ENCODE assay signal across 9 cellular contexts in the genomic region with DNA sequence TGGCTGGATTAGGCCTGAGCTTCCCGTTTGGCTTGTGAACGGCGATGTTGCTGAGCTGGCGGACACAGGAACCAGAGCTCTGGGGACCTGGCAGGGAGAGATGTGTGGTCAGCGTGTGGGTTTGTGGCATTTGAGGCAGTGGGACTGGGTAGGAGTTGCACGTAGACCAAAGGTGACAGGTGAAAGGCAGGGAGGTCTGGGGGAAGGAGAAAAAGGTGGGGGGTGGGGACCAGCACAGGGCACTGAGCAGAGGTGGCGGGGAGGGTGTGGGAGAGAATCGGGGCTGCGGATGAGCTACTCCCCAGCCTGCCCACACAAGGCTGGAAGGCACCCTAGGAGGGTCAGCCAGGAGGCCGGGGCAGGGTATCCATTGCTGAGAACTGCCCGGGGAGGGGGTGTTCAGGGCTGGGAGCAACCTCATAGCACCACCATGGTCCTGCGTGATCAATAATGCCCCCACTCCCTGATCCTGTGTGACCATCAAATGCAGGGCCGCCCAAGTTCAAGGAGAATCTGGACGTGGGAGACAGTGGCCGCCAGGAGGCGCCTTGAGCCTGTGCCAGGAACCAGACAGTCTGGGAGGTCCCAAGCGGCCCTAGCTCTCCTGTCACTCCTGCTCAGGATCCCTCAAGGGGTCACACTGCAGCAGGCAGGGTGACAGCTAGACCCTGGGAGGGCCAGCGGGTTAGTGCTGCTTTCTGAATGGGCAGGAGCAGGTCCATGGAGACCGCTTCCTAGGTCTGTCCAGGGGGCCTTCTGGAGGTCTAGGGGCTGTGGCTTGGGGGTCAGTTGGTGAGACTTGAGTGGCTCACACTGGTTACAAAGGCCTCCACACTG. TPM values are rescaled to one million over a fixed set of nuclear protein-coding genes. Genes with fewer than 3 reads are reported as not detected.
DNase-seq lines count a peak whose midpoint lies in the region; ATAC-seq, FAIRE-seq and TF ChIP-seq lines count a peak whose summit lies in the region.
"Had no signal": no experiment of that assay in that cellular context is flagged by ENCODE, and none has a peak within 500 bp of the region (broad histone marks: within the 10 kb centered on the region; RNA-seq: fewer than 3 reads in every experiment).

No MANE protein-coding gene starts in this region.

- ATAC-seq in GM12878, result peak; percentile 86
- peak; percentile 76 for ATAC-seq in stimulated activated effector memory CD8-positive, alpha-beta T cell treated with anti-CD3 and anti-CD28 coated beads, Interleukin-12 subunit alpha, Interleukin-12 subunit beta, amount 100 ng/mL, for 72 hours
- no peak for ATAC-seq in HG03135 (IDR thresholded peaks at IDR 0.05; ENCODE audit: unreplicated experiment)

- H3K27ac ChIP-seq in CD4-positive, alpha-beta memory T cell (ENCODE audit: low read depth, low read length), result no peak overlapping the region
- no peak overlapping the region for H3K27ac ChIP-seq in GM12878 (ENCODE audit: control insufficient read depth, insufficient read depth)

- SMC1A ChIA-PET in GM12878 (lab: Charles Lee; ENCODE audit: uncharacterized antibody, unreplicated experiment), result interaction anchor here (0.9 to 1.3 kb wide), 4 partner anchors 22 to 400 kb away, joined by 3 to 4 read pairs (median 4); no protein-coding TSS in a partner anchor

- no peak overlapping the region for H3K27ac Mint-ChIP-seq in CD4-positive, alpha-beta memory T cell
- H3K27ac Mint-ChIP-seq in HFFc6, result no peak overlapping the region
- no peak overlapping the region for H3K27ac Mint-ChIP-seq in stimulated activated effector memory CD8-positive, alpha-beta T cell treated with anti-CD3 and anti-CD28 coated beads, Interleukin-12 subunit alpha, Interleukin-12 subunit beta, amount 100 ng/mL, for 72 hours
- H3K27ac Mint-ChIP-seq: IgD-negative memory B cell had no signal

- FAIRE-seq in GM12878 (lab: Jason Lieb, UNC), result no peak

- H3K27me3 Mint-ChIP-seq in CD4-positive, alpha-beta memory T cell, result no peaks in the 10 kb centered on the region
- peaks cover 9% of the 10 kb centered on the region for H3K27me3 Mint-ChIP-seq in HFFc6 (ENCODE audit: insufficient read depth)
- H3K27me3 Mint-ChIP-seq: IgD-negative memory B cell had no signal

- RAD21 ChIA-PET in GM12878 (lab: Charles Lee; ENCODE audit: unreplicated experiment), result interaction anchor here (1.5 kb wide), 1 partner anchor 25 kb away, joined by 6 read pairs; no protein-coding TSS in a partner anchor

- no peaks in the 10 kb centered on the region for H4K20me1 ChIP-seq in GM12878 (ENCODE audit: control insufficient read depth, insufficient read depth)

- peaks cover 0 to 7% (median 0%) of the 10 kb centered on the region in 4 donors for H3K4me1 Mint-ChIP-seq in CD4-positive, alpha-beta memory T cell
- H3K4me1 Mint-ChIP-seq in HFFc6 (ENCODE audit: low read depth), result peaks cover 6% of the 10 kb centered on the region; the same call in 1 of the 2 replicates
- H3K4me1 Mint-ChIP-seq in stimulated activated effector memory CD8-positive, alpha-beta T cell treated with anti-CD3 and anti-CD28 coated beads, Interleukin-12 subunit alpha, Interleukin-12 subunit beta, amount 100 ng/mL, for 72 hours, result peaks cover 6% of the 10 kb centered on the region

- H3K4me3 ChIP-seq in CD4-positive, alpha-beta memory T cell (ENCODE audit: low read length in 2 of 2), result no peak overlapping the region
- no peak overlapping the region for H3K4me3 ChIP-seq in GM12878

- H3K9me3 ChIP-seq in CD4-positive, alpha-beta memory T cell (ENCODE audit: control insufficient read depth in 1 of 2, low read length in 2 of 2), result no peaks in the 10 kb centered on the region
- H3K9me3 ChIP-seq in GM12878 (replicated peaks; ENCODE audit: control insufficient read depth, insufficient read depth, low read length), result no peaks in the 10 kb centered on the region

- peak; percentile 72 for TF ChIP-seq RAD21 in GM12878 (IDR thresholded peaks at IDR 0.05; ENCODE audit: insufficient read depth, low read depth, low read length)

- POLR2A ChIA-PET in CD4-positive, alpha-beta memory T cell (lab: Charles Lee; ENCODE audit: partially characterized antibody), result interaction anchor here (0.7 to 1.0 kb wide), 2 partner anchors 10 to 14 kb away, joined by 3 read pairs; no protein-coding TSS in a partner anchor
- POLR2A ChIA-PET in GM12878 (lab: Charles Lee), result no interaction called here

- TF ChIP-seq EP300 in GM12878 (IDR thresholded peaks at IDR 0.05; ENCODE audit: borderline replicate concordance in 1 of 2, control insufficient read depth in 1 of 2, low read depth in 2 of 2, low read length in 2 of 2), result no peak

- no peaks in the 10 kb centered on the region for H3K36me3 Mint-ChIP-seq in CD4-positive, alpha-beta memory T cell
- H3K36me3 Mint-ChIP-seq in HFFc6 (ENCODE audit: low read depth), result no peaks in the 10 kb centered on the region
- H3K36me3 Mint-ChIP-seq in stimulated activated effector memory CD8-positive, alpha-beta T cell treated with anti-CD3 and anti-CD28 coated beads, Interleukin-12 subunit alpha, Interleukin-12 subunit beta, amount 100 ng/mL, for 72 hours, result peaks cover 6% of the 10 kb centered on the region
- H3K36me3 Mint-ChIP-seq: IgD-negative memory B cell had no signal

- H3K9me3 Mint-ChIP-seq in CD4-positive, alpha-beta memory T cell, result peaks cover 0 to 2% (median 0%) of the 10 kb centered on the region in 8 donors
- no peaks in the 10 kb centered on the region for H3K9me3 Mint-ChIP-seq in HFFc6
- no peaks in the 10 kb centered on the region for H3K9me3 Mint-ChIP-seq in stimulated activated effector memory CD8-positive, alpha-beta T cell treated with anti-CD3 and anti-CD28 coated beads, Interleukin-12 subunit alpha, Interleukin-12 subunit beta, amount 100 ng/mL, for 72 hours
- H3K9me3 Mint-ChIP-seq: IgD-negative memory B cell had no signal

- H3K79me2 ChIP-seq in GM12878 (ENCODE audit: control insufficient read depth, insufficient read depth, low read length), result no peaks in the 10 kb centered on the region

- H3K4me2 ChIP-seq in GM12878 (ENCODE audit: control insufficient read depth, insufficient read depth), result no peak overlapping the region

- no peak overlapping the region for H2AFZ ChIP-seq in GM12878 (ENCODE audit: control insufficient read depth, low read depth, low read length)

- TF ChIP-seq POLR2A in GM12878 (IDR thresholded peaks at IDR 0.05; ENCODE audit: low read depth, low read length), result no peak

- in situ Hi-C loops in GM12878 (cut with MboI), result no loop called here

- CTCF ChIA-PET in CD4-positive, alpha-beta memory T cell (lab: Charles Lee; ENCODE audit: partially characterized antibody), result interaction anchor here (1.0 to 5.9 kb wide), 5 partner anchors 14 to 98 kb away, joined by 3 to 54 read pairs (median 4); no protein-coding TSS in a partner anchor
- CTCF ChIA-PET in GM12878 (lab: Yijun Ruan, JAX), result interaction anchor here (0.5 to 6.3 kb wide), 16 partner anchors 8 to 127 kb away, joined by 3 to 75 read pairs (median 5); a partner anchor contains a TSS

- H3K4me1 ChIP-seq in CD4-positive, alpha-beta memory T cell (ENCODE audit: insufficient read depth, low read length), result no peaks in the 10 kb centered on the region
- 0 out of 2 replicates have a peak, but pooled peaks cover 3% of the 10 kb centered on the region for H3K4me1 ChIP-seq in GM12878 (ENCODE audit: control insufficient read depth, insufficient read depth, low read length)

- intact Hi-C loops in CD4-positive, alpha-beta memory T cell (cut with micrococcal nuclease), result loop anchor here (1.0 kb wide), 1 partner anchor 23 kb away; no protein-coding TSS in a partner anchor
- intact Hi-C loops in GM12878 (cut with micrococcal nuclease; ENCODE audit: unreplicated experiment), result loop anchor here (2.0 kb wide), 1 partner anchor 23 kb away; no protein-coding TSS in a partner anchor

- BruUV-seq in GM12878 (replicated peaks; lab: Mats Ljungman, UMichigan), result no TSS peak

- H3K4me3 Mint-ChIP-seq in CD4-positive, alpha-beta memory T cell, result no peak overlapping the region
- H3K4me3 Mint-ChIP-seq in HFFc6, result no peak overlapping the region
- no peak overlapping the region for H3K4me3 Mint-ChIP-seq in stimulated activated effector memory CD8-positive, alpha-beta T cell treated with anti-CD3 and anti-CD28 coated beads, Interleukin-12 subunit alpha, Interleukin-12 subunit beta, amount 100 ng/mL, for 72 hours

- no peaks in the 10 kb centered on the region for H3K27me3 ChIP-seq in CD4-positive, alpha-beta memory T cell (ENCODE audit: insufficient read depth, low read length)
- no peaks in the 10 kb centered on the region for H3K27me3 ChIP-seq in GM12878 (replicated peaks in 1 of 2; ENCODE audit: control insufficient read depth in 2 of 2, insufficient read depth in 2 of 2, low read length in 1 of 2)

- H3K9ac ChIP-seq in GM12878 (ENCODE audit: control insufficient read depth, insufficient read depth, low read length), result no peak overlapping the region

- peak; percentile 88 for TF ChIP-seq CTCF in HFFc6 (IDR thresholded peaks at IDR 0.05)
- TF ChIP-seq CTCF in GM12878 (IDR thresholded peaks at IDR 0.05 in 2 of 3, conservative IDR thresholded peaks at IDR 0.05 in 1 of 3; ENCODE audit: control insufficient read depth in 2 of 3, extremely low read depth in 1 of 3, insufficient read depth in 1 of 3, low read depth in 3 of 3, low read length in 3 of 3), result peak; percentile 64 to 82 (median 74)

- DNase-seq in CD4-positive, alpha-beta memory T cell, result peak; percentile 23 to 44 (median 29)
- peak; percentile 43 for DNase-seq in HFFc6
- peak; percentile 48 for DNase-seq in RPMI7951 (ENCODE audit: low read depth)
- no peak for DNase-seq in GM12878 (ENCODE audit: low read depth, low spot score)
- DNase-seq in islet precursor cell, result peak; percentile 90
- peak in 1 of 2 donors; percentile 42 for DNase-seq in stimulated activated effector memory CD8-positive, alpha-beta T cell treated with anti-CD3 and anti-CD28 coated beads, Interleukin-12 subunit alpha, Interleukin-12 subunit beta, amount 100 ng/mL, for 72 hours (ENCODE audit: low spot score in 2 of 2)
- no peak for DNase-seq in H4 (ENCODE audit: low spot score)

- WGBS in GM12878 (ENCODE audit: insufficient coverage, insufficient replicate concordance, low lambda C conversion rate, missing lambda C conversion rate), result 25% methylated on average over 16 of the region's 19 CpGs

- no peaks in the 10 kb centered on the region for H3K36me3 ChIP-seq in CD4-positive, alpha-beta memory T cell (ENCODE audit: insufficient read depth, low read length)
- H3K36me3 ChIP-seq in GM12878 (ENCODE audit: control insufficient read depth in 2 of 2, insufficient read depth in 2 of 2, low read length in 1 of 2), result no peaks in the 10 kb centered on the region

RNA-seq across cellular contexts. Expression of a gene that starts 12.8 kb away (rescaled TPM):
- 100 to 1,000 TPM; 116 to 122 TPM for total RNA-seq in CD4-positive, alpha-beta memory T cell
- 100 to 1,000 TPM; 350 to 352 TPM for polyA plus RNA-seq in CD4-positive, alpha-beta memory T cell
- 100 to 1,000 TPM; 214 to 245 (median 224) TPM for total RNA-seq in HFFc6 (2021; fragmentation: NEBNext Ultra II Directional; extraction: Animal tissue kit (Norgen Biotek cat#: 25700))
- total RNA-seq in RPMI7951 (2014; rRNA removed; shearing (Covaris generic)), result 689 and 818 TPM in 2 replicates
- total RNA-seq in GM12878 (2013; cell fraction: nucleolus; rRNA removed), result 15.6 and 16.9 TPM in 2 replicates
- 120 and 125 TPM in 2 replicates for total RNA-seq in GM12878 (2014; rRNA removed)
- 58.5 and 62.8 TPM in 2 replicates for total RNA-seq in GM12878 (2014; rRNA removed; fragmentation: Illumina TruSeq; extraction: Trizol)
- total RNA-seq in GM12878 (2021), result 53.3 and 55.6 TPM in 2 replicates
- polyA plus RNA-seq in GM12878 (2011; ENCODE audit: low read depth), result 37.1 TPM
- polyA plus RNA-seq in GM12878 (2011; rRNA removed), result 50.1 and 70.5 TPM in 2 replicates
- 105 and 116 TPM in 2 replicates for polyA plus RNA-seq in GM12878 (2011; cell fraction: cytosol; rRNA removed)
- polyA plus RNA-seq in GM12878 (2011; cell fraction: nucleus; rRNA removed), result 56.0 and 61.1 TPM in 2 replicates
- 51.6 and 51.9 TPM in 2 replicates for polyA plus RNA-seq in GM12878 (2012)
- polyA plus RNA-seq in GM12878 (2014; fragmentation: Illumina TruSeq; extraction: Trizol), result 49.6 and 71.6 TPM in 2 replicates
- polyA plus RNA-seq in GM12878 (2014; fragmentation: Nextera tagmentation; extraction: Ambion mirVana), result 100 to 1,000 TPM; 127 to 186 TPM
- polyA plus RNA-seq in GM12878 (2014; rRNA removed), result 107 and 114 TPM in 2 replicates
- polyA plus RNA-seq in GM12878 (2016; fragmentation: Nextera tagmentation; extraction: Ambion mirVana), result 100 to 1,000 TPM in 1 of 2 experiments, 10 to 100 TPM in 1; 95.4 to 106 TPM
- 11.3 and 36.4 TPM in 2 replicates for polyA minus RNA-seq in GM12878 (2011; rRNA and poly(A)+ RNA removed)
- 13.6 and 13.9 TPM in 2 replicates for polyA minus RNA-seq in GM12878 (2011; cell fraction: cytosol; rRNA and poly(A)+ RNA removed)
- 9.9 and 16.6 TPM in 2 replicates for polyA minus RNA-seq in GM12878 (2011; cell fraction: nucleus; rRNA and poly(A)+ RNA removed)
- total RNA-seq in H4 (2014; rRNA removed; shearing (Covaris generic)), result 373 and 500 TPM in 2 replicates

RNA-seq across cellular contexts. Expression of a gene that starts 20.4 kb away (rescaled TPM):
- total RNA-seq in CD4-positive, alpha-beta memory T cell, result 100 to 1,000 TPM; 863 to 875 TPM
- polyA plus RNA-seq in CD4-positive, alpha-beta memory T cell, result 100 to 1,000 TPM; 156 to 225 TPM
- 100 to 1,000 TPM in 4 of 6 experiments, 10 to 100 TPM in 2; 72.7 to 113 (median 106) TPM for total RNA-seq in HFFc6 (2021; fragmentation: NEBNext Ultra II Directional; extraction: Animal tissue kit (Norgen Biotek cat#: 25700))
- 32.8 and 39.4 TPM in 2 replicates for total RNA-seq in RPMI7951 (2014; rRNA removed; shearing (Covaris generic))
- total RNA-seq in GM12878 (2013; cell fraction: nucleolus; rRNA removed), result 36.5 and 43.0 TPM in 2 replicates
- total RNA-seq in GM12878 (2014; rRNA removed) (254 and 317 TPM in 2 replicates), GM12878 (2014; rRNA removed; fragmentation: Illumina TruSeq; extraction: Trizol) (180 and 186 TPM in 2 replicates), GM12878 (2021) (336 and 356 TPM in 2 replicates)
- 311 TPM for polyA plus RNA-seq in GM12878 (2011; ENCODE audit: low read depth)
- polyA plus RNA-seq in GM12878 (2011; rRNA removed) (198 and 222 TPM in 2 replicates), GM12878 (2014; fragmentation: Illumina TruSeq; extraction: Trizol) (69.0 and 148 TPM in 2 replicates), GM12878 (2014; fragmentation: Nextera tagmentation; extraction: Ambion mirVana) (10 to 100 TPM in 1 of 2 experiments, 1 to 10 TPM in 1; 6.0 to 32.3 TPM), GM12878 (2014; rRNA removed) (386 and 428 TPM in 2 replicates), GM12878 (2016; fragmentation: Nextera tagmentation; extraction: Ambion mirVana) (10 to 100 TPM; 71.4 to 94.2 TPM)
- 205 and 251 TPM in 2 replicates for polyA plus RNA-seq in GM12878 (2011; cell fraction: cytosol; rRNA removed)
- 117 and 146 TPM in 2 replicates for polyA plus RNA-seq in GM12878 (2011; cell fraction: nucleus; rRNA removed)
- 464 and 758 TPM in 2 replicates for polyA plus RNA-seq in GM12878 (2012)
- 57.8 and 115 TPM in 2 replicates for polyA minus RNA-seq in GM12878 (2011; rRNA and poly(A)+ RNA removed)
- polyA minus RNA-seq in GM12878 (2011; cell fraction: cytosol; rRNA and poly(A)+ RNA removed), result 79.2 and 82.4 TPM in 2 replicates
- polyA minus RNA-seq in GM12878 (2011; cell fraction: nucleus; rRNA and poly(A)+ RNA removed), result 28.7 and 44.8 TPM in 2 replicates
- total RNA-seq in H4 (2014; rRNA removed; shearing (Covaris generic)), result 52.2 and 67.8 TPM in 2 replicates

RNA-seq across cellular contexts. Expression of a gene that starts 38.6 kb away (rescaled TPM):
- not detected for total RNA-seq in CD4-positive, alpha-beta memory T cell
- polyA plus RNA-seq in CD4-positive, alpha-beta memory T cell, result not detected
- not detected for total RNA-seq in HFFc6 (2021; fragmentation: NEBNext Ultra II Directional; extraction: Animal tissue kit (Norgen Biotek cat#: 25700))
- total RNA-seq in RPMI7951 (2014; rRNA removed; shearing (Covaris generic)), result not detected in 2 replicates
- not detected in 2 replicates for total RNA-seq in GM12878 (2013; cell fraction: nucleolus; rRNA removed)
- not detected in 2 replicates for total RNA-seq in GM12878 (2014; rRNA removed)
- total RNA-seq in GM12878 (2014; rRNA removed; fragmentation: Illumina TruSeq; extraction: Trizol), result not detected in 2 replicates
- not detected in 2 replicates for total RNA-seq in GM12878 (2021)
- polyA plus RNA-seq in GM12878 (2011; ENCODE audit: low read depth), result not detected
- polyA plus RNA-seq in GM12878 (2011; rRNA removed), result not detected in 2 replicates
- polyA plus RNA-seq in GM12878 (2011; cell fraction: cytosol; rRNA removed), result not detected in 2 replicates
- polyA plus RNA-seq in GM12878 (2011; cell fraction: nucleus; rRNA removed), result not detected in 2 replicates
- not detected in 2 replicates for polyA plus RNA-seq in GM12878 (2012)
- not detected in 2 replicates for polyA plus RNA-seq in GM12878 (2014; fragmentation: Illumina TruSeq; extraction: Trizol)
- not detected for polyA plus RNA-seq in GM12878 (2014; fragmentation: Nextera tagmentation; extraction: Ambion mirVana)
- polyA plus RNA-seq in GM12878 (2014; rRNA removed), result not detected in 2 replicates
- polyA plus RNA-seq in GM12878 (2016; fragmentation: Nextera tagmentation; extraction: Ambion mirVana), result not detected
- not detected in 2 replicates for polyA minus RNA-seq in GM12878 (2011; rRNA and poly(A)+ RNA removed)
- not detected in 2 replicates for polyA minus RNA-seq in GM12878 (2011; cell fraction: cytosol; rRNA and poly(A)+ RNA removed)
- polyA minus RNA-seq in GM12878 (2011; cell fraction: nucleus; rRNA and poly(A)+ RNA removed), result not detected in 2 replicates
- not detected in 2 replicates for total RNA-seq in H4 (2014; rRNA removed; shearing (Covaris generic))
- polyA plus RNA-seq: IgD-negative memory B cell had no signal

RNA-seq across cellular contexts. Expression of a gene that starts 52.5 kb away (rescaled TPM):
- total RNA-seq in CD4-positive, alpha-beta memory T cell, result not detected
- not detected for polyA plus RNA-seq in CD4-positive, alpha-beta memory T cell
- total RNA-seq in HFFc6 (2021; fragmentation: NEBNext Ultra II Directional; extraction: Animal tissue kit (Norgen Biotek cat#: 25700)), result 100 to 1,000 TPM; 321 to 395 (median 334) TPM
- 65.1 and 67.4 TPM in 2 replicates for total RNA-seq in RPMI7951 (2014; rRNA removed; shearing (Covaris generic))
- total RNA-seq in GM12878 (2013; cell fraction: nucleolus; rRNA removed), result not detected in 2 replicates
- not detected in 2 replicates for total RNA-seq in GM12878 (2014; rRNA removed)
- not detected in 2 replicates for total RNA-seq in GM12878 (2014; rRNA removed; fragmentation: Illumina TruSeq; extraction: Trizol)
- 0.23 and 0.27 TPM in 2 replicates for total RNA-seq in GM12878 (2021)
- not detected for polyA plus RNA-seq in GM12878 (2011; ENCODE audit: low read depth)
- polyA plus RNA-seq in GM12878 (2011; rRNA removed), result not detected in 2 replicates
- not detected in 2 replicates for polyA plus RNA-seq in GM12878 (2011; cell fraction: cytosol; rRNA removed)
- not detected in 2 replicates for polyA plus RNA-seq in GM12878 (2011; cell fraction: nucleus; rRNA removed)
- polyA plus RNA-seq in GM12878 (2012), result not detected in 2 replicates
- polyA plus RNA-seq in GM12878 (2014; fragmentation: Illumina TruSeq; extraction: Trizol), result not detected in 2 replicates
- not detected for polyA plus RNA-seq in GM12878 (2014; fragmentation: Nextera tagmentation; extraction: Ambion mirVana)
- polyA plus RNA-seq in GM12878 (2014; rRNA removed), result not detected in 2 replicates
- polyA plus RNA-seq in GM12878 (2016; fragmentation: Nextera tagmentation; extraction: Ambion mirVana), result under 1 TPM; 0.12 to 0.24 TPM
- 0.15 TPM in 1 of 2 replicates, not detected in the other for polyA minus RNA-seq in GM12878 (2011; rRNA and poly(A)+ RNA removed)
- not detected in 2 replicates for polyA minus RNA-seq in GM12878 (2011; cell fraction: cytosol; rRNA and poly(A)+ RNA removed)
- not detected in 2 replicates for polyA minus RNA-seq in GM12878 (2011; cell fraction: nucleus; rRNA and poly(A)+ RNA removed)
- 16.9 and 19.9 TPM in 2 replicates for total RNA-seq in H4 (2014; rRNA removed; shearing (Covaris generic))
- polyA plus RNA-seq: IgD-negative memory B cell had no signal

RNA-seq across cellular contexts. Expression of a gene that starts 56.0 kb away (rescaled TPM):
- total RNA-seq in CD4-positive, alpha-beta memory T cell, result not detected
- polyA plus RNA-seq in CD4-positive, alpha-beta memory T cell, result not detected
- total RNA-seq in HFFc6 (2021; fragmentation: NEBNext Ultra II Directional; extraction: Animal tissue kit (Norgen Biotek cat#: 25700)), result not detected
- total RNA-seq in RPMI7951 (2014; rRNA removed; shearing (Covaris generic)), result not detected in 2 replicates
- total RNA-seq in GM12878 (2013; cell fraction: nucleolus; rRNA removed), result not detected in 2 replicates
- total RNA-seq in GM12878 (2014; rRNA removed) (not detected in 2 replicates), GM12878 (2014; rRNA removed; fragmentation: Illumina TruSeq; extraction: Trizol) (not detected in 2 replicates), GM12878 (2021) (not detected in 2 replicates)
- not detected for polyA plus RNA-seq in GM12878 (2011; ENCODE audit: low read depth)
- polyA plus RNA-seq in GM12878 (2011; rRNA removed) (not detected in 2 replicates), GM12878 (2014; fragmentation: Illumina TruSeq; extraction: Trizol) (not detected in 2 replicates), GM12878 (2014; fragmentation: Nextera tagmentation; extraction: Ambion mirVana) (not detected), GM12878 (2014; rRNA removed) (not detected in 2 replicates), GM12878 (2016; fragmentation: Nextera tagmentation; extraction: Ambion mirVana) (not detected)
- not detected in 2 replicates for polyA plus RNA-seq in GM12878 (2011; cell fraction: cytosol; rRNA removed)
- polyA plus RNA-seq in GM12878 (2011; cell fraction: nucleus; rRNA removed), result not detected in 2 replicates
- not detected in 2 replicates for polyA plus RNA-seq in GM12878 (2012)
- not detected in 2 replicates for polyA minus RNA-seq in GM12878 (2011; rRNA and poly(A)+ RNA removed)
- not detected in 2 replicates for polyA minus RNA-seq in GM12878 (2011; cell fraction: cytosol; rRNA and poly(A)+ RNA removed)
- polyA minus RNA-seq in GM12878 (2011; cell fraction: nucleus; rRNA and poly(A)+ RNA removed), result not detected in 2 replicates
- total RNA-seq in H4 (2014; rRNA removed; shearing (Covaris generic)), result not detected in 2 replicates
- polyA plus RNA-seq: IgD-negative memory B cell had no signal

Comparison
In these comparisons a context has a peak if more than half of its experiments do, and no peak if none do; other contexts are left out.
1. DNase-seq: peak in CD4-positive, alpha-beta memory T cell (5 of 5), HFFc6 (single experiment), RPMI7951 (single experiment) and islet precursor cell (single experiment); none in GM12878 (single experiment) and H4 (single experiment).